ENCODE assay signal across 2 cellular contexts in genomic region chr17:16916557-16916920, GRCh38.
TF ChIP-seq lines count a peak whose summit lies in the region.

No MANE protein-coding gene starts in this region.

TF ChIP-seq in IMR-90, 13 proteins besides CTCF, POLR2A, EP300 and RAD21:
- no peak for TF ChIP-seq RFX5 (IDR thresholded peaks at IDR 0.05; ENCODE audit: low read depth, low read length)
- no peak for TF ChIP-seq RCOR1 (IDR thresholded peaks at IDR 0.05; ENCODE audit: insufficient replicate concordance, low read length)
- no peak for TF ChIP-seq ELK1 (IDR thresholded peaks at IDR 0.05; ENCODE audit: borderline replicate concordance, low read depth, low read length)
- no peak for TF ChIP-seq NFE2L2 (IDR thresholded peaks at IDR 0.05; ENCODE audit: low read depth, low read length)
- TF ChIP-seq, protein P1, sequence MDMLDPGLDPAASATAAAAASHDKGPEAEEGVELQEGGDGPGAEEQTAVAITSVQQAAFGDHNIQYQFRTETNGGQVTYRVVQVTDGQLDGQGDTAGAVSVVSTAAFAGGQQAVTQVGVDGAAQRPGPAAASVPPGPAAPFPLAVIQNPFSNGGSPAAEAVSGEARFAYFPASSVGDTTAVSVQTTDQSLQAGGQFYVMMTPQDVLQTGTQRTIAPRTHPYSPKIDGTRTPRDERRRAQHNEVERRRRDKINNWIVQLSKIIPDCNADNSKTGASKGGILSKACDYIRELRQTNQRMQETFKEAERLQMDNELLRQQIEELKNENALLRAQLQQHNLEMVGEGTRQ (IDR thresholded peaks at IDR 0.05; ENCODE audit: low read depth, low read length), result no peak
- no peak for TF ChIP-seq CHD1 (IDR thresholded peaks at IDR 0.05; ENCODE audit: low read depth, low read length)
- TF ChIP-seq MAZ (IDR thresholded peaks at IDR 0.05; ENCODE audit: borderline replicate concordance, low read depth, low read length), result no peak
- no peak for TF ChIP-seq SMC3 (IDR thresholded peaks at IDR 0.05; ENCODE audit: low read depth, low read length)
- no peak for TF ChIP-seq FOS (IDR thresholded peaks at IDR 0.05; ENCODE audit: low read depth, low read length)
- no peak for TF ChIP-seq MXI1 (IDR thresholded peaks at IDR 0.05; ENCODE audit: borderline replicate concordance, low read depth, low read length)
- TF ChIP-seq BHLHE40 (IDR thresholded peaks at IDR 0.05; ENCODE audit: low read depth, low read length), result no peak
- no peak for TF ChIP-seq CEBPB (IDR thresholded peaks at IDR 0.05; ENCODE audit: low read depth, low read length)
- no peak for TF ChIP-seq MAFK (IDR thresholded peaks at IDR 0.05; ENCODE audit: low read depth, low read length)

TF ChIP-seq in SK-N-SH treated with all-trans-retinoic acid at 6 μM for 48 hours, 23 proteins besides CTCF, POLR2A, EP300 and RAD21:
- no peak for TF ChIP-seq GLIS3 (CRISPR knock-in tag; IDR thresholded peaks at IDR 0.05)
- TF ChIP-seq ZFP3 (CRISPR knock-in tag; IDR thresholded peaks at IDR 0.05), result no peak
- no peak for TF ChIP-seq CSDC2 (CRISPR knock-in tag; IDR thresholded peaks at IDR 0.05)
- no peak for TF ChIP-seq POU6F1 (CRISPR knock-in tag; IDR thresholded peaks at IDR 0.05; ENCODE audit: borderline replicate concordance, low read depth)
- no peak for TF ChIP-seq TOX (CRISPR knock-in tag; IDR thresholded peaks at IDR 0.05; ENCODE audit: borderline replicate concordance)
- TF ChIP-seq BACH2 (CRISPR knock-in tag; IDR thresholded peaks at IDR 0.05; ENCODE audit: borderline replicate concordance), result no peak
- TF ChIP-seq, protein P2, sequence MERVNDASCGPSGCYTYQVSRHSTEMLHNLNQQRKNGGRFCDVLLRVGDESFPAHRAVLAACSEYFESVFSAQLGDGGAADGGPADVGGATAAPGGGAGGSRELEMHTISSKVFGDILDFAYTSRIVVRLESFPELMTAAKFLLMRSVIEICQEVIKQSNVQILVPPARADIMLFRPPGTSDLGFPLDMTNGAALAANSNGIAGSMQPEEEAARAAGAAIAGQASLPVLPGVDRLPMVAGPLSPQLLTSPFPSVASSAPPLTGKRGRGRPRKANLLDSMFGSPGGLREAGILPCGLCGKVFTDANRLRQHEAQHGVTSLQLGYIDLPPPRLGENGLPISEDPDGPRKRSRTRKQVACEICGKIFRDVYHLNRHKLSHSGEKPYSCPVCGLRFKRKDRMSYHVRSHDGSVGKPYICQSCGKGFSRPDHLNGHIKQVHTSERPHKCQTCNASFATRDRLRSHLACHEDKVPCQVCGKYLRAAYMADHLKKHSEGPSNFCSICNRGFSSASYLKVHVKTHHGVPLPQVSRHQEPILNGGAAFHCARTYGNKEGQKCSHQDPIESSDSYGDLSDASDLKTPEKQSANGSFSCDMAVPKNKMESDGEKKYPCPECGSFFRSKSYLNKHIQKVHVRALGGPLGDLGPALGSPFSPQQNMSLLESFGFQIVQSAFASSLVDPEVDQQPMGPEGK (CRISPR knock-in tag; IDR thresholded peaks at IDR 0.05; ENCODE audit: borderline replicate concordance), result no peak
- TF ChIP-seq ZFP30 (CRISPR knock-in tag; IDR thresholded peaks at IDR 0.05), result no peak
- no peak for TF ChIP-seq ZNF8 (CRISPR knock-in tag; IDR thresholded peaks at IDR 0.05)
- TF ChIP-seq SNAI2 (CRISPR knock-in tag; IDR thresholded peaks at IDR 0.05), result no peak
- TF ChIP-seq TSHZ2 (CRISPR knock-in tag; IDR thresholded peaks at IDR 0.05), result no peak
- no peak for TF ChIP-seq ESRRG (CRISPR knock-in tag; IDR thresholded peaks at IDR 0.05)
- TF ChIP-seq ZC3H10 (CRISPR knock-in tag; IDR thresholded peaks at IDR 0.05), result no peak
